Comparison of ENCODE assay signal across 8 cellular contexts in genomic region chr1:44631647-44632510, GRCh38. TPM values are rescaled to one million over a fixed set of nuclear protein-coding genes. Genes with fewer than 3 reads are reported as not detected.
DNase-seq lines count a peak whose midpoint lies in the region; ATAC-seq, FAIRE-seq and TF ChIP-seq lines count a peak whose summit lies in the region.

No MANE protein-coding gene starts in this region.

- peaks cover 6% of the 10 kb centered on the region for H3K36me3 ChIP-seq in astrocyte (ENCODE audit: insufficient read depth, low read length)
- no peaks in the 10 kb centered on the region for H3K36me3 ChIP-seq in hepatocyte (replicated peaks; ENCODE audit: insufficient read depth, low read depth)

- peaks cover 14% of the 10 kb centered on the region for H4K20me1 ChIP-seq in astrocyte (ENCODE audit: insufficient read depth, low read length)
- H4K20me1 ChIP-seq in hepatocyte (ENCODE audit: insufficient read depth, poor library complexity, severe bottlenecking): no peaks in the 10 kb centered on the region

- WGBS in hepatocyte (ENCODE audit: low lambda C conversion rate, missing lambda C conversion rate): under 1% methylated on average over 33 of the region's 86 CpGs

- TF ChIP-seq POLR2A in GM12891 (IDR thresholded peaks at IDR 0.05; ENCODE audit: low read depth, low read length): no peak; the same call in 1 of the 2 replicates

- peak overlapping the region; percentile 88 for H3K27ac ChIP-seq in astrocyte (ENCODE audit: low read depth, low read length)
- peak overlapping the region; percentile 98 for H3K27ac ChIP-seq in hepatocyte

- H3K4me3 ChIP-seq in astrocyte (ENCODE audit: insufficient read depth, low read depth, low read length) (peak overlapping the region; percentile 70), hepatocyte (peak overlapping the region; percentile 75), retinal pigment epithelial cell (ENCODE audit: low read length) (peak overlapping the region; percentile 68)

- H3K9me3 ChIP-seq in astrocyte (ENCODE audit: insufficient read depth, low read depth, low read length): no peaks in the 10 kb centered on the region
- no peaks in the 10 kb centered on the region for H3K9me3 ChIP-seq in hepatocyte (ENCODE audit: low read depth)

- peak overlapping the region; percentile 97 for H3K27ac Mint-ChIP-seq in astrocyte (ENCODE audit: unreplicated experiment)

- H3K9ac ChIP-seq in astrocyte (ENCODE audit: low read length): peak overlapping the region; percentile 91

- DNase-seq in GM12891 (ENCODE audit: insufficient read length, low spot score): peak; percentile 93
- peak; percentile 60 for DNase-seq in NCI-H1694 (lab: John Stamatoyannopoulos, UW)
- DNase-seq in T-helper 22 cell (ENCODE audit: low read depth): peak; percentile 81
- DNase-seq in astrocyte (ENCODE audit: low read depth): peak; percentile 76
- peak; percentile 95 for DNase-seq in hepatocyte (ENCODE audit: low spot score)
- peak; percentile 48 for DNase-seq in retinal pigment epithelial cell (ENCODE audit: low read depth)

- peak overlapping the region; percentile 94 for H2AFZ ChIP-seq in astrocyte (ENCODE audit: low read depth, low read length)
- H2AFZ ChIP-seq in hepatocyte: peak overlapping the region; percentile 92

- H3K9me2 ChIP-seq in hepatocyte (replicated peaks; ENCODE audit: insufficient read depth): no peaks in the 10 kb centered on the region

- H3K9me3 Mint-ChIP-seq in astrocyte (ENCODE audit: unreplicated experiment): no peaks in the 10 kb centered on the region

- peaks cover 34% of the 10 kb centered on the region for H3K79me2 ChIP-seq in astrocyte (ENCODE audit: insufficient read depth, low read length)
- peaks cover 27% of the 10 kb centered on the region for H3K79me2 ChIP-seq in hepatocyte

- TF ChIP-seq CTCF in astrocyte (IDR thresholded peaks at IDR 0.05; ENCODE audit: insufficient read depth, low read depth, low read length) (no peak), hepatocyte (IDR thresholded peaks at IDR 0.05; ENCODE audit: poor library complexity) (no peak), retinal pigment epithelial cell (conservative IDR thresholded peaks at IDR 0.05; ENCODE audit: low read depth, low read length) (no peak)

- peaks cover 10% of the 10 kb centered on the region for H3K36me3 Mint-ChIP-seq in astrocyte (ENCODE audit: low read depth, unreplicated experiment)

- peak overlapping the region; percentile 89 for H3K4me3 Mint-ChIP-seq in astrocyte (ENCODE audit: unreplicated experiment)

- H3K4me1 ChIP-seq in astrocyte (ENCODE audit: insufficient read depth, low read length) (peaks cover 27% of the 10 kb centered on the region), hepatocyte (ENCODE audit: insufficient read depth) (peaks cover 11% of the 10 kb centered on the region)

- FAIRE-seq in GM12891 (lab: Jason Lieb, UNC): peak; percentile 78
- no peak for FAIRE-seq in astrocyte (lab: Jason Lieb, UNC)

- peak; percentile 71 for ATAC-seq in HG02763 (IDR thresholded peaks at IDR 0.05; ENCODE audit: unreplicated experiment)
- no peak for ATAC-seq in GM18873 (IDR thresholded peaks at IDR 0.05; ENCODE audit: low FRiP score, unreplicated experiment)

- H3K27me3 Mint-ChIP-seq in astrocyte (ENCODE audit: low read depth, unreplicated experiment): no peaks in the 10 kb centered on the region

- H3K27me3 ChIP-seq in astrocyte (ENCODE audit: insufficient read depth, low read length) (no peaks in the 10 kb centered on the region), hepatocyte (no peaks in the 10 kb centered on the region)

- H3K4me1 Mint-ChIP-seq in astrocyte (ENCODE audit: low read depth, unreplicated experiment): peaks cover 5% of the 10 kb centered on the region

- peak overlapping the region; percentile 98 for H3K4me2 ChIP-seq in astrocyte (ENCODE audit: low read length)
- H3K4me2 ChIP-seq in hepatocyte: peak overlapping the region; percentile 87

TF ChIP-seq in GM12891, 5 proteins besides CTCF, POLR2A, EP300 and RAD21:
- TF ChIP-seq PAX5 (IDR thresholded peaks at IDR 0.05; ENCODE audit: insufficient read depth, low read length, severe bottlenecking): no peak
- peak; percentile 82 for TF ChIP-seq POLR2AphosphoS5 (IDR thresholded peaks at IDR 0.05; ENCODE audit: low read depth, low read length)
- TF ChIP-seq TAF1 (IDR thresholded peaks at IDR 0.05; ENCODE audit: low read depth, low read length): peak; percentile 84
- TF ChIP-seq SPI1 (IDR thresholded peaks at IDR 0.05; ENCODE audit: low read depth, low read length): peak; percentile 67
- TF ChIP-seq POU2F2 (IDR thresholded peaks at IDR 0.05; ENCODE audit: low read depth, low read length): 0 out of 2 replicates have a peak, but pooled peaks have one; percentile 7

RNA-seq across cellular contexts. Expression of gene TMEM53, which starts 42.4 kb away (rescaled TPM):
- 9.4 TPM for polyA plus RNA-seq in GM12891 (2012; ENCODE audit: low read depth, missing spikeins)
- total RNA-seq in astrocyte (5.8 and 7.3 TPM in 2 replicates), hepatocyte (6.9 and 11.7 TPM in 2 replicates)
- 27.5 and 37.4 TPM in 2 replicates for polyA plus RNA-seq in hepatocyte

RNA-seq across cellular contexts. Expression of gene ARMH1, which starts 42.6 kb away (rescaled TPM):
- 41.9 TPM for polyA plus RNA-seq in GM12891 (2012; ENCODE audit: low read depth, missing spikeins)
- total RNA-seq in astrocyte (2.5 and 4.8 TPM in 2 replicates), hepatocyte (1.2 and 3.1 TPM in 2 replicates)
- polyA plus RNA-seq in hepatocyte: 6.1 and 6.3 TPM in 2 replicates
